ENCODE assay signal across 15 cellular contexts in genomic region chr15:28914046-28914445, GRCh38.
"Had no signal": no experiment of that assay in that cellular context is flagged by ENCODE, and none has a peak within 500 bp of the region (broad histone marks: within the 10 kb centered on the region; RNA-seq: fewer than 3 reads in every experiment).

No MANE protein-coding gene starts in this region.

- H3K4me3 ChIP-seq: body of pancreas had no signal

- ATAC-seq: activated CD8-positive, alpha-beta T cell treated with anti-CD3 and anti-CD28 coated beads, Interleukin-2, amount 10 ng/mL, durations not matched to agents 7 days and 5 days; body of pancreas had no signal

- H3K4me3 Mint-ChIP-seq: activated CD4-positive, alpha-beta T cell treated with anti-CD3 and anti-CD28 coated beads, Interleukin-2, amount 10 ng/mL, durations not matched to agents 24 days and 14 days; activated CD8-positive, alpha-beta T cell treated with anti-CD3 and anti-CD28 coated beads, Interleukin-2, amount 10 ng/mL, durations not matched to agents 7 days and 5 days; activated naive CD4-positive, alpha-beta T cell treated with anti-CD3 and anti-CD28 coated beads, Interleukin-2, amount 10 ng/mL, durations not matched to agents 7 days and 5 days; activated T-helper 1 cell treated with anti-CD3 and anti-CD28 coated beads, Interleukin-12 subunit alpha, Interleukin-12 subunit beta, Interleukin-2, Interleukin-4 antibody, amounts not matched to agents 30 ng/mL and 10 ng/mL and 1 ng/mL, durations not matched to agents 14 hours and 24 hours and 36 hours; T-helper 2 cell treated with Interferon-gamma antibody and Interleukin-4, amounts not matched to agents 5 μg/mL and 100 μg/mL, for 36 hours had no signal

- H3K36me3 Mint-ChIP-seq: activated naive CD4-positive, alpha-beta T cell treated with anti-CD3 and anti-CD28 coated beads, Interleukin-2, amount 10 ng/mL, durations not matched to agents 7 days and 5 days had no signal

- H3K27ac ChIP-seq: body of pancreas, epithelial cell of prostate, parathyroid adenoma had no signal

- H3K27me3 Mint-ChIP-seq: activated CD4-positive, alpha-beta T cell treated with anti-CD3 and anti-CD28 coated beads, Interleukin-2, amount 10 ng/mL, durations not matched to agents 24 days and 14 days had no signal

- H3K9me3 ChIP-seq: body of pancreas had no signal

- H3K9me3 Mint-ChIP-seq: activated CD4-positive, alpha-beta T cell treated with anti-CD3 and anti-CD28 coated beads, Interleukin-2, amount 10 ng/mL, durations not matched to agents 24 days and 14 days; activated naive CD4-positive, alpha-beta T cell treated with anti-CD3 and anti-CD28 coated beads, Interleukin-2, amount 10 ng/mL, durations not matched to agents 7 days and 5 days; activated T-helper 1 cell treated with anti-CD3 and anti-CD28 coated beads, Interleukin-12 subunit alpha, Interleukin-12 subunit beta, Interleukin-2, Interleukin-4 antibody, amounts not matched to agents 30 ng/mL and 10 ng/mL and 1 ng/mL, durations not matched to agents 14 hours and 24 hours and 36 hours; T-helper 2 cell treated with Interferon-gamma antibody and Interleukin-4, amounts not matched to agents 5 μg/mL and 100 μg/mL, for 36 hours had no signal

- H3K4me1 ChIP-seq: parathyroid adenoma had no signal

- H3K27me3 ChIP-seq: body of pancreas had no signal

- H3K27ac Mint-ChIP-seq: activated CD4-positive, alpha-beta T cell treated with anti-CD3 and anti-CD28 coated beads, Interleukin-2, amount 10 ng/mL, durations not matched to agents 24 days and 14 days; activated CD8-positive, alpha-beta T cell treated with anti-CD3 and anti-CD28 coated beads, Interleukin-2, amount 10 ng/mL, durations not matched to agents 7 days and 5 days; activated naive CD4-positive, alpha-beta T cell treated with anti-CD3 and anti-CD28 coated beads, Interleukin-2, amount 10 ng/mL, durations not matched to agents 7 days and 5 days; activated T-helper 1 cell treated with anti-CD3 and anti-CD28 coated beads, Interleukin-12 subunit alpha, Interleukin-12 subunit beta, Interleukin-2, Interleukin-4 antibody, amounts not matched to agents 30 ng/mL and 10 ng/mL and 1 ng/mL, durations not matched to agents 14 hours and 24 hours and 36 hours; T-helper 2 cell treated with Interferon-gamma antibody and Interleukin-4, amounts not matched to agents 5 μg/mL and 100 μg/mL, for 36 hours had no signal

- DNase-seq: activated CD4-positive, alpha-beta T cell treated with anti-CD3 and anti-CD28 coated beads, Interleukin-2, amount 10 ng/mL, durations not matched to agents 24 days and 14 days; activated CD4-positive, CD25-positive, alpha-beta regulatory T cell; activated CD8-positive, alpha-beta T cell treated with anti-CD3 and anti-CD28 coated beads, Interleukin-2, amount 10 ng/mL, durations not matched to agents 7 days and 5 days; activated naive CD4-positive, alpha-beta T cell treated with anti-CD3 and anti-CD28 coated beads, Interleukin-2, amount 10 ng/mL, durations not matched to agents 7 days and 5 days; amygdala; effector CD8-positive, alpha-beta T cell; foreskin melanocyte; retina; stimulated activated CD4-positive, alpha-beta T cell treated with anti-CD3 and anti-CD28 coated beads, Interleukin-2, amount 100 ng/mL, for 48 hours; stimulated activated naive CD4-positive, alpha-beta T cell had no signal
